Comparison of ENCODE assay signal across 1 cellular context in genomic region chr12:133080619-133081407, GRCh38.
TF ChIP-seq lines count a peak whose summit lies in the region.

ZNF140 (plus strand) TSS chr12:133080923; CDS start chr12:133081321, 398 bp downstream.

TF ChIP-seq in SK-N-SH, 30 proteins besides CTCF, POLR2A, EP300 and RAD21 (continued from another document):
- TF ChIP-seq USF2 (IDR thresholded peaks at IDR 0.05; ENCODE audit: borderline replicate concordance, low read depth, low read length) (no peak), ZBTB33 (IDR thresholded peaks at IDR 0.05; ENCODE audit: borderline replicate concordance, low read depth) (no peak), TCF12 (IDR thresholded peaks at IDR 0.05) (0 out of 2 replicates have a peak, but pooled peaks have one; percentile 4), REST (IDR thresholded peaks at IDR 0.05; ENCODE audit: low read depth, low read length) (no peak), MXI1 (IDR thresholded peaks at IDR 0.05; ENCODE audit: low read depth, low read length) (no peak), GATA2 (CRISPR knock-in tag; IDR thresholded peaks at IDR 0.05) (no peak), MAX (IDR thresholded peaks at IDR 0.05; ENCODE audit: low read depth) (peak; percentile 7; the same call in 1 of the 2 replicates), SIN3A (IDR thresholded peaks at IDR 0.05; ENCODE audit: borderline replicate concordance, low read depth, low read length) (no peak), POLR2AphosphoS5 (IDR thresholded peaks at IDR 0.05; ENCODE audit: low read depth, low read length) (peak; percentile 58; the same call in 1 of the 2 replicates), NRF1 (IDR thresholded peaks at IDR 0.05; ENCODE audit: low read depth, low read length) (peak; percentile 53; the same call in 1 of the 2 replicates), RFX5 (IDR thresholded peaks at IDR 0.05; ENCODE audit: low read length) (no peak), TAF1 (IDR thresholded peaks at IDR 0.05; ENCODE audit: borderline replicate concordance, low read depth, low read length) (0 out of 2 replicates have a peak, but pooled peaks have one; percentile 33), ELF1 (IDR thresholded peaks at IDR 0.05) (peak; percentile 75; the same call in 1 of the 2 replicates), FOXM1 (IDR thresholded peaks at IDR 0.05; ENCODE audit: low read depth) (no peak), EZH2phosphoT487 (IDR thresholded peaks at IDR 0.05; ENCODE audit: borderline replicate concordance, low read depth) (no peak), GABPA (IDR thresholded peaks at IDR 0.05; ENCODE audit: low read depth) (peak; percentile 49; the same call in 1 of the 2 replicates), CHD2 (IDR thresholded peaks at IDR 0.05; ENCODE audit: low read length, partially characterized antibody) (peak; percentile 35), FOXJ3 (CRISPR knock-in tag; IDR thresholded peaks at IDR 0.05) (no peak), NFIC (IDR thresholded peaks at IDR 0.05; ENCODE audit: borderline replicate concordance) (no peak), SMC3 (IDR thresholded peaks at IDR 0.05; ENCODE audit: low read depth, low read length) (no peak)
- TF ChIP-seq, protein P1, sequence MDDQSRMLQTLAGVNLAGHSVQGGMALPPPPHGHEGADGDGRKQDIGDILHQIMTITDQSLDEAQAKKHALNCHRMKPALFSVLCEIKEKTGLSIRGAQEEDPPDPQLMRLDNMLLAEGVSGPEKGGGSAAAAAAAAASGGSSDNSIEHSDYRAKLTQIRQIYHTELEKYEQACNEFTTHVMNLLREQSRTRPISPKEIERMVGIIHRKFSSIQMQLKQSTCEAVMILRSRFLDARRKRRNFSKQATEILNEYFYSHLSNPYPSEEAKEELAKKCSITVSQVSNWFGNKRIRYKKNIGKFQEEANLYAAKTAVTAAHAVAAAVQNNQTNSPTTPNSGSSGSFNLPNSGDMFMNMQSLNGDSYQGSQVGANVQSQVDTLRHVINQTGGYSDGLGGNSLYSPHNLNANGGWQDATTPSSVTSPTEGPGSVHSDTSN (IDR thresholded peaks at IDR 0.05): no peak
- TF ChIP-seq, protein P2, sequence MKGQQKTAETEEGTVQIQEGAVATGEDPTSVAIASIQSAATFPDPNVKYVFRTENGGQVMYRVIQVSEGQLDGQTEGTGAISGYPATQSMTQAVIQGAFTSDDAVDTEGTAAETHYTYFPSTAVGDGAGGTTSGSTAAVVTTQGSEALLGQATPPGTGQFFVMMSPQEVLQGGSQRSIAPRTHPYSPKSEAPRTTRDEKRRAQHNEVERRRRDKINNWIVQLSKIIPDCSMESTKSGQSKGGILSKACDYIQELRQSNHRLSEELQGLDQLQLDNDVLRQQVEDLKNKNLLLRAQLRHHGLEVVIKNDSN (IDR thresholded peaks at IDR 0.05; ENCODE audit: borderline replicate concordance, low read depth): 0 out of 2 replicates have a peak, but pooled peaks have one; percentile 22
